In the genomic region with DNA sequence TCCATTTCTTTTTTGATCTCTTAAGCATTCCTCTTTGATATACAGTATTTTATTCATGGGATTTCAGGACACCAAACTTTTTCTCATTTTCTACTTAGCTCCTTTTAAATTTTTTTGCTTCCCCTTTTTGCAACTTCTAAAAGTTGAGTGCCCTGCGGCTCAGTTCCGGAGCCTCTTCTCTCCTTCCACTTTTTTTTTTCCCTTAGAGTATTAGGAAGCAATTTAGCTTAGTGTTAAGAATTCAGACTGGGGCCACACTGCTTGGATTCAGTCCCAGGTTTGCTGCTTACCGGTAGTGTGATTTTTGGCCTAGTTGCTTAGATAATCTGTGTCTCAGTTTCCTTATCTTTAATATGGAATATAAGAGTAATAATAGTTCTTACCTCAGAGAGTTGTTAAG, we compare ENCODE assay signal across 12 cellular contexts. TPM values are rescaled to one million over a fixed set of nuclear protein-coding genes. Genes with fewer than 3 reads are reported as not detected.
DNase-seq lines count a peak whose midpoint lies in the region; ATAC-seq, FAIRE-seq and TF ChIP-seq lines count a peak whose summit lies in the region.
"Had no signal": no experiment of that assay in that cellular context is flagged by ENCODE, and none has a peak within 500 bp of the region (broad histone marks: within the 10 kb centered on the region; RNA-seq: fewer than 3 reads in every experiment).

No MANE protein-coding gene starts in this region.

- no peak overlapping the region for H3K4me3 ChIP-seq in Caco-2 (ENCODE audit: low read depth, low read length)
- H3K4me3 ChIP-seq: testis had no signal

- H3K36me3 ChIP-seq in Caco-2 (ENCODE audit: control insufficient read depth, insufficient read depth, low read length): 0 out of 2 replicates have a peak, but pooled peaks cover 2% of the 10 kb centered on the region

- no peaks in the 10 kb centered on the region for H3K9me3 ChIP-seq in Caco-2
- H3K9me3 ChIP-seq: testis had no signal

- H3K4me1 Mint-ChIP-seq in activated CD4-positive, alpha-beta memory T cell treated with anti-CD3 and anti-CD28 coated beads for 36 hours (ENCODE audit: low read depth): peaks cover 76% of the 10 kb centered on the region
- H3K4me1 Mint-ChIP-seq in Caco-2 (ENCODE audit: low read depth, unreplicated experiment): peaks cover 31% of the 10 kb centered on the region

- intact Hi-C loops in activated CD4-positive, alpha-beta memory T cell treated with anti-CD3 and anti-CD28 coated beads for 36 hours (cut with micrococcal nuclease): loop anchor here (5.0 kb wide), 1 partner anchor 220 kb away; no protein-coding TSS in a partner anchor
- intact Hi-C loops in Caco-2 (cut with micrococcal nuclease; ENCODE audit: unreplicated experiment): no loop called here

- DNase-seq in Ammon's horn (ENCODE audit: low spot score): peak; percentile 14
- DNase-seq in GM19239 (ENCODE audit: insufficient read length, low spot score): no peak
- DNase-seq in activated CD4-positive, alpha-beta memory T cell treated with anti-CD3 and anti-CD28 coated beads for 36 hours: no peak
- DNase-seq in medulla oblongata (ENCODE audit: extremely low spot score): peak; percentile 51
- no peak for DNase-seq in Caco-2
- DNase-seq in stimulated activated CD4-positive, alpha-beta T cell treated with anti-CD3 and anti-CD28 coated beads, Interleukin-15, amount 100 ng/mL, for 24 hours: no peak
- no peak for DNase-seq in HK-2 (ENCODE audit: unreplicated experiment)
- DNase-seq: central memory CD4-positive, alpha-beta T cell; HCEC 1CT; testis had no signal

- peaks cover 33% of the 10 kb centered on the region for H3K36me3 Mint-ChIP-seq in activated CD4-positive, alpha-beta memory T cell treated with anti-CD3 and anti-CD28 coated beads for 36 hours
- H3K36me3 Mint-ChIP-seq in Caco-2 (ENCODE audit: insufficient read depth, unreplicated experiment): peaks cover 31% of the 10 kb centered on the region

- peak overlapping the region; percentile 65 for H3K27ac Mint-ChIP-seq in activated CD4-positive, alpha-beta memory T cell treated with anti-CD3 and anti-CD28 coated beads for 36 hours
- no peak overlapping the region for H3K27ac Mint-ChIP-seq in Caco-2 (ENCODE audit: unreplicated experiment)

- peaks cover 3% of the 10 kb centered on the region for H3K9me3 Mint-ChIP-seq in activated CD4-positive, alpha-beta memory T cell treated with anti-CD3 and anti-CD28 coated beads for 36 hours
- no peaks in the 10 kb centered on the region for H3K9me3 Mint-ChIP-seq in Caco-2 (ENCODE audit: unreplicated experiment)

- no peaks in the 10 kb centered on the region for H3K27me3 ChIP-seq in Caco-2 (replicated peaks; ENCODE audit: control insufficient read depth, insufficient read depth, low read length)
- H3K27me3 ChIP-seq: testis had no signal

- H3K4me3 Mint-ChIP-seq in activated CD4-positive, alpha-beta memory T cell treated with anti-CD3 and anti-CD28 coated beads for 36 hours: peak overlapping the region; percentile 25
- H3K4me3 Mint-ChIP-seq in Caco-2 (ENCODE audit: unreplicated experiment): no peak overlapping the region

- no peaks in the 10 kb centered on the region for H3K27me3 Mint-ChIP-seq in activated CD4-positive, alpha-beta memory T cell treated with anti-CD3 and anti-CD28 coated beads for 36 hours
- no peaks in the 10 kb centered on the region for H3K27me3 Mint-ChIP-seq in Caco-2 (ENCODE audit: insufficient read depth, unreplicated experiment)

- TF ChIP-seq CTCF in Caco-2 (IDR thresholded peaks at IDR 0.05; ENCODE audit: insufficient read depth in 1 of 2, low read depth in 1 of 2, low read length in 1 of 2, severe bottlenecking in 1 of 2, unreplicated experiment in 1 of 2): no peak

- CTCF ChIA-PET in activated CD4-positive, alpha-beta memory T cell treated with anti-CD3 and anti-CD28 coated beads for 36 hours (lab: Charles Lee): interaction anchor here (1.2 to 1.5 kb wide), 2 partner anchors 29 to 95 kb away, joined by 3 to 7 read pairs; no protein-coding TSS in a partner anchor
- CTCF ChIA-PET in Caco-2 (lab: Charles Lee): interaction anchor here (1.0 kb wide), 1 partner anchor 29 kb away, joined by 5 read pairs; no protein-coding TSS in a partner anchor

- ATAC-seq in GM19395 (IDR thresholded peaks at IDR 0.05; ENCODE audit: unreplicated experiment): no peak

- peak; percentile 35 for FAIRE-seq in GM19239 (lab: Jason Lieb, UNC)

- no TSS peak for BruUV-seq in Caco-2 (replicated peaks; lab: Mats Ljungman, UMichigan)

- peaks cover 32% of the 10 kb centered on the region for H3K4me1 ChIP-seq in Caco-2
- H3K4me1 ChIP-seq: parathyroid adenoma had no signal

- POLR2A ChIA-PET in activated CD4-positive, alpha-beta memory T cell treated with anti-CD3 and anti-CD28 coated beads for 36 hours (lab: Charles Lee): interaction anchor here (0.7 to 1.6 kb wide), 2 partner anchors 27 to 1843 kb away, joined by 3 to 5 read pairs; no protein-coding TSS in a partner anchor
- POLR2A ChIA-PET in Caco-2 (lab: Charles Lee): interaction anchor here (1.1 kb wide), 1 partner anchor 24 kb away, joined by 3 read pairs; no protein-coding TSS in a partner anchor

RNA-seq across cellular contexts. Expression of gene STAM, which starts 3.4 kb away (rescaled TPM):
- 10 to 100 TPM; 24.5 to 29.9 TPM for total RNA-seq in activated CD4-positive, alpha-beta memory T cell treated with anti-CD3 and anti-CD28 coated beads for 36 hours
- total RNA-seq in Caco-2 (2022): 51.9 and 59.1 TPM in 2 replicates

RNA-seq across cellular contexts. Expression of gene HACD1, which starts 30.1 kb away (rescaled TPM):
- total RNA-seq in activated CD4-positive, alpha-beta memory T cell treated with anti-CD3 and anti-CD28 coated beads for 36 hours: 1 to 10 TPM; 3.3 to 4.1 TPM
- total RNA-seq in Caco-2 (2022): 37.2 and 47.8 TPM in 2 replicates

Comparison
In these comparisons a context has a peak if more than half of its experiments do, and no peak if none do; other contexts are left out.
1. DNase-seq: peak in Ammon's horn (single experiment) and medulla oblongata (single experiment); none in GM19239 (single experiment), activated CD4-positive, alpha-beta memory T cell treated with anti-CD3 and anti-CD28 coated beads for 36 hours (single experiment), Caco-2 (0 of 2), stimulated activated CD4-positive, alpha-beta T cell treated with anti-CD3 and anti-CD28 coated beads, Interleukin-15, amount 100 ng/mL, for 24 hours (single experiment) and HK-2 (single experiment).